Comparison of ENCODE assay signal across 14 cellular contexts in genomic region chr5:56176155-56176798, GRCh38. TPM values are rescaled to one million over a fixed set of nuclear protein-coding genes. Genes with fewer than 3 reads are reported as not detected.
A peak's percentile ranks its signal among the peaks of the same experiment; 100 is the strongest.
DNase-seq lines count a peak whose midpoint lies in the region; ATAC-seq and TF ChIP-seq lines count a peak whose summit lies in the region.
"Had no signal": no experiment of that assay in that cellular context is flagged by ENCODE, and none has a peak within 500 bp of the region (broad histone marks: within the 10 kb centered on the region; RNA-seq: fewer than 3 reads in every experiment).

No MANE protein-coding gene starts in this region.

- 77 to 82% (median 79%) methylated on average over 6 of the region's 6 CpGs for WGBS in heart left ventricle, 4 donors
- 60 to 76% (median 60%) methylated on average over 6 of the region's 6 CpGs for WGBS in psoas muscle, 3 donors

- H3K27me3 ChIP-seq in heart left ventricle: no peaks in the 10 kb centered on the region
- H3K27me3 ChIP-seq in psoas muscle (ENCODE audit: insufficient read depth in 3 of 3, low read length in 2 of 3): no peaks in the 10 kb centered on the region

- peaks cover 0 to 56% (median 19%) of the 10 kb centered on the region in 12 donors for H3K4me1 ChIP-seq in heart left ventricle
- H3K4me1 ChIP-seq in psoas muscle: no peaks in the 10 kb centered on the region

- DNase-seq in AG08395 (ENCODE audit: low spot score) (peak; percentile 51), NCI-H2171 (lab: John Stamatoyannopoulos, UW) (peak; percentile 5), heart left ventricle (peak in 4 of 5 donors; percentile 34 to 57 (median 48)), psoas muscle (peak; percentile 26 to 56), COLO829 (ENCODE audit: low spot score) (no peak), ecto neural progenitor cell (ENCODE audit: low spot score) (no peak), inferior parietal cortex (ENCODE audit: extremely low spot score) (no peak)
- no peak for DNase-seq in stimulated activated CD4-positive, alpha-beta T cell treated with anti-CD3 and anti-CD28 coated beads, Interleukin-1b, Interleukin-23, amount 100 ng/mL, for 48 hours
- DNase-seq: activated CD8-positive, alpha-beta memory T cell treated with anti-CD3 and anti-CD28 coated beads for 24 hours; activated naive CD4-positive, alpha-beta T cell treated with Interleukin-2 at 50 U/mL for 16 hours; naive thymus-derived CD8-positive, alpha-beta T cell; NCI-H1436 treated with DMSO at 0.1 percent for 48 hours; NCI-H774 had no signal

- TF ChIP-seq CTCF in heart left ventricle (IDR thresholded peaks at IDR 0.05): no peak
- TF ChIP-seq CTCF in psoas muscle (IDR thresholded peaks at IDR 0.05): no peak

- no peak for TF ChIP-seq POLR2A in heart left ventricle (IDR thresholded peaks at IDR 0.05)

- H3K4me3 ChIP-seq in heart left ventricle: no peak overlapping the region
- no peak overlapping the region for H3K4me3 ChIP-seq in psoas muscle

- H3K27ac ChIP-seq in heart left ventricle: peak overlapping the region in 10 of 12 donors; percentile 25 to 66 (median 50)
- H3K27ac ChIP-seq in psoas muscle: peak overlapping the region; percentile 30

- peak; percentile 68 to 84 (median 82) for ATAC-seq in heart left ventricle
- ATAC-seq in psoas muscle: peak; percentile 23 to 74 (median 60)
- ATAC-seq: naive thymus-derived CD8-positive, alpha-beta T cell had no signal

- H3K9me3 ChIP-seq in heart left ventricle (no peaks in the 10 kb centered on the region), psoas muscle (no peaks in the 10 kb centered on the region)

- intact Hi-C loops in heart left ventricle (cut with DNase I) (loop anchor here in 5 of 10 donors (5.0 to 10.0 kb wide), 4 partner anchors 101 to 184 kb away; partner anchors contain the start of gene IL6ST (in 3 of the 5)), psoas muscle (cut with DNase I) (loop anchor here in 1 of 2 donors (10.0 kb wide), 1 partner anchor 191 kb away; no protein-coding TSS in a partner anchor)

- H3K36me3 ChIP-seq in heart left ventricle (no peaks in the 10 kb centered on the region), psoas muscle (ENCODE audit: insufficient read depth in 1 of 2, low read depth in 1 of 2) (no peaks in the 10 kb centered on the region)

RNA-seq across cellular contexts. Expression of gene ANKRD55, which starts 56.9 kb away (rescaled TPM):
- under 1 TPM in 2 of 9 donors, not detected in 7; 0.11 to 0.15 TPM for total RNA-seq in heart left ventricle
- polyA plus RNA-seq in heart left ventricle: not detected
- total RNA-seq in psoas muscle: not detected
- polyA plus RNA-seq in psoas muscle: under 1 TPM in 2 of 3 donors, not detected in 1; 0.01 to 0.04 TPM
- total RNA-seq: naive thymus-derived CD8-positive, alpha-beta T cell; urinary bladder had no signal

Comparison
In these comparisons a context has a peak if more than half of its experiments do, and no peak if none do; other contexts are left out.
1. DNase-seq: peak in AG08395 (single experiment), NCI-H2171 (single experiment), heart left ventricle (4 of 5) and psoas muscle (2 of 2); none in COLO829 (single experiment), stimulated activated CD4-positive, alpha-beta T cell treated with anti-CD3 and anti-CD28 coated beads, Interleukin-1b, Interleukin-23, amount 100 ng/mL, for 48 hours (single experiment), ecto neural progenitor cell (single experiment) and inferior parietal cortex (single experiment).